8 cellular contexts compared by ENCODE assay signal in the genomic region with DNA sequence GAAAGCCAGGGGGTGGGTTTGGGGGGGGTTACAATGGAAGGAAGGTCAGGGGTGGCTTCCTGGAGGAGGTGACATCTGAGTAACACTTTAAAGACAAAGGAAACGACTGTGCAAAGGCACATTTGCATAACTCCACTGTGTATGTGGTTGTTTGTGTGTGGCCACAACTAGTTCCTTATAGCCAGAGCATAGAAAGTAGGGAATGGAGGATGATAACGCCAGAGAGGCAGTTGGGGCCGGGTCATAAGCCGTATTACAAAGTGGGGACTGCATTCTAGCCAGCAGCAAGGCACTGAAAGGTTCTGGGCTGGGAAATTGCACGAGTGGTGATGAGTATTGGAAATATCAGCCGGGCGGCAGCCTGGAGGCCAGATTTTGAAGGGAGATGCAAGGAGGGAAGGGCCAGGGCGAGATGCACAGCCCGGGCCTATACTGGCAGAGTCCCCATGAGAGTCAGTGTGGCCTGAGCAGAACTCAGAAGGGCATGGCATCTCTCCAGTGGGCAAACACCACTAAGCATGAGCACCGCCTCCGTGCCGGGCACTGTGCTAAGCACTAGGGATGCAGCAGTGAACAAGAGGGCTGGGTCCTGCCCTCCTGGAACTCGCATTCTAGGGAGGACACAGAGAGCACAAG. TPM values are rescaled to one million over a fixed set of nuclear protein-coding genes. Genes with fewer than 3 reads are reported as not detected.
DNase-seq lines count a peak whose midpoint lies in the region; ATAC-seq, FAIRE-seq and TF ChIP-seq lines count a peak whose summit lies in the region.

No MANE protein-coding gene starts in this region.

- H3K27ac Mint-ChIP-seq in stimulated activated naive CD8-positive, alpha-beta T cell treated with anti-CD3 and anti-CD28 coated beads, Interleukin-15, Interleukin-2, amounts not matched to agents 100 ng/mL and 50 ng/mL, for 24 hours, result peak overlapping the region; percentile 96

- H3K4me1 ChIP-seq in RWPE2 (ENCODE audit: insufficient read depth, poor library complexity, severe bottlenecking) (peaks cover 42% of the 10 kb centered on the region), kidney (ENCODE audit: control insufficient read depth in 1 of 2, insufficient read depth in 1 of 2, low read depth in 1 of 2, low read length in 2 of 2) (peaks cover 45 to 48% of the 10 kb centered on the region in 2 donors), tibial nerve (peaks cover 15 to 87% (median 67%) of the 10 kb centered on the region in 4 donors)

- 6 to 7% methylated on average over 13 of the region's 13 CpGs for WGBS in tibial nerve, 2 donors

- H3K9me3 ChIP-seq in RWPE2 (ENCODE audit: severe bottlenecking) (no peaks in the 10 kb centered on the region), kidney (ENCODE audit: control insufficient read depth in 1 of 2, low read length in 2 of 2) (no peaks in the 10 kb centered on the region), tibial nerve (no peaks in the 10 kb centered on the region)

- no peak for TF ChIP-seq EP300 in tibial nerve (IDR thresholded peaks at IDR 0.05)

- H3K9me3 Mint-ChIP-seq in stimulated activated naive CD8-positive, alpha-beta T cell treated with anti-CD3 and anti-CD28 coated beads, Interleukin-15, Interleukin-2, amounts not matched to agents 100 ng/mL and 50 ng/mL, for 24 hours, result no peaks in the 10 kb centered on the region

- no peaks in the 10 kb centered on the region for H3K36me3 Mint-ChIP-seq in stimulated activated naive CD8-positive, alpha-beta T cell treated with anti-CD3 and anti-CD28 coated beads, Interleukin-15, Interleukin-2, amounts not matched to agents 100 ng/mL and 50 ng/mL, for 24 hours (ENCODE audit: low read depth)

- peak overlapping the region; percentile 12 to 60 for H3K9ac ChIP-seq in kidney (ENCODE audit: low read length in 2 of 2)

- TF ChIP-seq CTCF in RWPE2 (IDR thresholded peaks at IDR 0.05; ENCODE audit: poor library complexity, severe bottlenecking), result peak; percentile 40
- no peak for TF ChIP-seq CTCF in kidney (IDR thresholded peaks at IDR 0.05; ENCODE audit: borderline replicate concordance, extremely low read depth, insufficient read depth)
- no peak for TF ChIP-seq CTCF in tibial nerve (IDR thresholded peaks at IDR 0.05)

- H3K27me3 ChIP-seq in RWPE2 (ENCODE audit: insufficient read depth, poor library complexity, severe bottlenecking) (no peaks in the 10 kb centered on the region), tibial nerve (no peaks in the 10 kb centered on the region)

- ATAC-seq in stimulated activated naive CD8-positive, alpha-beta T cell treated with anti-CD3 and anti-CD28 coated beads, Interleukin-15, Interleukin-2, amounts not matched to agents 100 U/mL and 50 U/mL, for 24 hours, result no peak
- ATAC-seq in RWPE2 (ENCODE audit: low read depth), result peak; percentile 8

- H3K4me3 ChIP-seq in RWPE2 (ENCODE audit: severe bottlenecking), result no peak overlapping the region
- H3K4me3 ChIP-seq in kidney (ENCODE audit: low read length in 2 of 2), result no peak overlapping the region
- H3K4me3 ChIP-seq in tibial nerve, result no peak overlapping the region

- peaks cover 71% of the 10 kb centered on the region for H3K4me1 Mint-ChIP-seq in stimulated activated naive CD8-positive, alpha-beta T cell treated with anti-CD3 and anti-CD28 coated beads, Interleukin-15, Interleukin-2, amounts not matched to agents 100 ng/mL and 50 ng/mL, for 24 hours (ENCODE audit: low read depth)

- FAIRE-seq in kidney (lab: Jason Lieb, UNC), result no peak

- H3K36me3 ChIP-seq in RWPE2 (ENCODE audit: low read depth), result peaks cover 14% of the 10 kb centered on the region
- H3K36me3 ChIP-seq in kidney (ENCODE audit: control insufficient read depth in 1 of 2, insufficient read depth in 2 of 2, low read length in 2 of 2), result peaks cover 3 to 9% of the 10 kb centered on the region in 2 donors
- peaks cover 0 to 9% (median 0%) of the 10 kb centered on the region in 3 donors for H3K36me3 ChIP-seq in tibial nerve

- intact Hi-C loops in kidney (cut with DNase I), result no loop called here

- DNase-seq in stimulated activated naive CD8-positive, alpha-beta T cell treated with anti-CD3 and anti-CD28 coated beads, Interleukin-15, Interleukin-2, amounts not matched to agents 100 U/mL and 50 U/mL, for 24 hours, result no peak
- DNase-seq in RWPE2 (ENCODE audit: low spot score) (no peak), kidney (no peak), tibial nerve (ENCODE audit: low spot score in 2 of 2) (no peak), cortex of kidney (lab: John Stamatoyannopoulos, UW) (no peak), dedifferentiated amniotic fluid mesenchymal stem cell (ENCODE audit: extremely low spot score) (no peak)
- DNase-seq in activated effector memory CD4-positive, alpha-beta T cell treated with anti-CD3 and anti-CD28 coated beads, Interleukin-2, amount 50 U/mL, for 16 hours, result no peak

- no peaks in the 10 kb centered on the region for H3K27me3 Mint-ChIP-seq in stimulated activated naive CD8-positive, alpha-beta T cell treated with anti-CD3 and anti-CD28 coated beads, Interleukin-15, Interleukin-2, amounts not matched to agents 100 ng/mL and 50 ng/mL, for 24 hours

- H3K4me3 Mint-ChIP-seq in stimulated activated naive CD8-positive, alpha-beta T cell treated with anti-CD3 and anti-CD28 coated beads, Interleukin-15, Interleukin-2, amounts not matched to agents 100 ng/mL and 50 ng/mL, for 24 hours, result peak overlapping the region; percentile 82

- H3K27ac ChIP-seq in RWPE2 (ENCODE audit: poor library complexity, severe bottlenecking) (peak overlapping the region; percentile 88), kidney (ENCODE audit: low read depth in 2 of 2, low read length in 2 of 2) (peak overlapping the region; percentile 89 to 93), tibial nerve (peak overlapping the region; percentile 87 to 99 (median 98))

- TF ChIP-seq POLR2A in tibial nerve (IDR thresholded peaks at IDR 0.05), result no peak

RNA-seq across cellular contexts. Expression of a gene that starts 33.6 kb away (rescaled TPM):
- total RNA-seq in kidney (44.2 TPM), tibial nerve (10 to 100 TPM; 42.3 to 81.8 (median 64.7) TPM)
- 31.0 TPM for polyA plus RNA-seq in kidney (ENCODE audit: insufficient read depth, low read depth, low replicate concordance)

RNA-seq across cellular contexts. Expression of a gene that starts 36.1 kb away (rescaled TPM):
- total RNA-seq in kidney, result 42.4 TPM
- polyA plus RNA-seq in kidney (ENCODE audit: insufficient read depth, low read depth, low replicate concordance), result 28.7 TPM
- 10 to 100 TPM; 31.8 to 75.4 (median 35.6) TPM for total RNA-seq in tibial nerve

RNA-seq across cellular contexts. Expression of a gene that starts 49.9 kb away (rescaled TPM):
- total RNA-seq in kidney (4.6 TPM), tibial nerve (1 to 10 TPM in 3 of 4 donors, not detected in 1; 2.0 to 5.1 (median 2.1) TPM)
- polyA plus RNA-seq in kidney (ENCODE audit: insufficient read depth, low read depth, low replicate concordance), result not detected
